7 cellular contexts compared by ENCODE assay signal in genomic region chr10:113385021-113385975, GRCh38.
DNase-seq lines count a peak whose midpoint lies in the region; ATAC-seq, FAIRE-seq and TF ChIP-seq lines count a peak whose summit lies in the region.

No MANE protein-coding gene starts in this region.

- peak; percentile 76 for FAIRE-seq in TTC549 (lab: Jason Lieb, UNC)

- DNase-seq in NCI-H1694 treated with DMSO at 0.1 percent for 48 hours (lab: John Stamatoyannopoulos, UW) (peak; percentile 26), brain pericyte (ENCODE audit: low read depth, low spot score) (peak; percentile 65), iPS-NIHi7 (ENCODE audit: extremely low spot score) (peak; percentile 89)
- peak; percentile 25 for DNase-seq in stimulated activated CD4-positive, alpha-beta T cell treated with anti-CD3 and anti-CD28 coated beads, Interleukin-12 subunit alpha, Interleukin-12 subunit beta, amount 100 ng/mL, for 4 hours

- ATAC-seq in HG02642 (IDR thresholded peaks at IDR 0.05; ENCODE audit: poor library complexity, unreplicated experiment) = peak; percentile 83

- TF ChIP-seq CTCF in GM12873 (IDR thresholded peaks at IDR 0.05; ENCODE audit: insufficient read depth, low read depth, low read length, missing control alignments) = peak; percentile 81

Comparison
In these comparisons a context has a peak if more than half of its experiments do, and no peak if none do; other contexts are left out.
1. Peak in every context shown above with its lines: DNase-seq and ATAC-seq.
2. DNase-seq: peak in every context shown above with its lines; median percentile 89 in iPS-NIHi7; 65 in brain pericyte; 26 in NCI-H1694 treated with DMSO at 0.1 percent for 48 hours; 25 in stimulated activated CD4-positive, alpha-beta T cell treated with anti-CD3 and anti-CD28 coated beads, Interleukin-12 subunit alpha, Interleukin-12 subunit beta, amount 100 ng/mL, for 4 hours.